ENCODE assay signal across 8 cellular contexts in the genomic region with DNA sequence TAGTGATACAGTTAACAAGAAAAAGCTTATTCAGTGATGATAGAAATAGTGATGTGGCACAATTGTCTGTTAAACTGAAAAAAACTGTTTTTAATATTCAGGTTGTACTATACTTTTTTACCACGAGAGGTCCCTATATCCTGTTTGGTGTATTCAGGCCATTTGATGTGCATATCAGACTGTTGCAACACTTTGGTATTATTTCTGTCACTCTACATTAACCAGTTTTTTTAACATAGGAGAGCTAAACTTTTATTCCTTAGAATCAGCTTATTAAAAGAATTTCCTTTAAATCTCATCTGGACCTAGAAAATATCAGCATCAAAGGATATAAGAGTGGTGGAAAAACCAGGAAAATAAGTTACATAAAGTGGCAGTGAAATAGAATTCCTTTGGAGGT. TPM values are rescaled to one million over a fixed set of nuclear protein-coding genes. Genes with fewer than 3 reads are reported as not detected.
A peak's percentile ranks its signal among the peaks of the same experiment; 100 is the strongest.
DNase-seq lines count a peak whose midpoint lies in the region; ATAC-seq and TF ChIP-seq lines count a peak whose summit lies in the region.

No MANE protein-coding gene starts in this region.

- peaks cover 6% of the 10 kb centered on the region in 2 donors for H3K36me3 Mint-ChIP-seq in CD4-positive, alpha-beta memory T cell
- no peaks in the 10 kb centered on the region for H3K36me3 Mint-ChIP-seq in activated CD4-positive, alpha-beta T cell treated with anti-CD3 and anti-CD28 coated beads, Interleukin-2, amount 10 ng/mL, durations not matched to agents 7 days and 5 days (ENCODE audit: low read depth)

- H3K36me3 ChIP-seq in CD4-positive, alpha-beta memory T cell (ENCODE audit: insufficient read depth, low read length), result no peaks in the 10 kb centered on the region
- H3K36me3 ChIP-seq in body of pancreas (replicated peaks in 1 of 2; ENCODE audit: insufficient read depth in 1 of 2, low read depth in 2 of 2) (no peaks in the 10 kb centered on the region), uterus (no peaks in the 10 kb centered on the region)

- peak; percentile 69 for ATAC-seq in body of pancreas
- ATAC-seq in GM21619 (IDR thresholded peaks at IDR 0.05; ENCODE audit: unreplicated experiment), result no peak

- CTCF ChIA-PET in CD4-positive, alpha-beta memory T cell (lab: Charles Lee; ENCODE audit: partially characterized antibody), result interaction anchor here (0.7 to 1.7 kb wide), 12 partner anchors 8 to 344 kb away, joined by 3 to 5 read pairs (median 4); partner anchors contain the start of gene NT5DC1
- CTCF ChIA-PET in activated CD4-positive, alpha-beta T cell treated with anti-CD3 and anti-CD28 coated beads, Interleukin-2, amount 10 ng/mL, durations not matched to agents 7 days and 5 days (lab: Charles Lee), result interaction anchor here (1.0 to 1.5 kb wide), 3 partner anchors 9 to 324 kb away, joined by 3 to 4 read pairs (median 3); no protein-coding TSS in a partner anchor

- intact Hi-C loops in CD4-positive, alpha-beta memory T cell (cut with micrococcal nuclease), result loop anchor here (2.0 to 5.0 kb wide), 2 partner anchors 65 to 316 kb away; no protein-coding TSS in a partner anchor
- intact Hi-C loops in body of pancreas (cut with DNase I) (no loop called here), uterus (cut with DNase I; ENCODE audit: low total_unique reads) (no loop called here)

- peaks cover 0 to 4% (median 2%) of the 10 kb centered on the region in 4 donors for H3K4me1 Mint-ChIP-seq in CD4-positive, alpha-beta memory T cell
- no peaks in the 10 kb centered on the region for H3K4me1 Mint-ChIP-seq in activated CD4-positive, alpha-beta T cell treated with anti-CD3 and anti-CD28 coated beads, Interleukin-2, amount 10 ng/mL, durations not matched to agents 7 days and 5 days

- no peaks in the 10 kb centered on the region for H3K4me1 ChIP-seq in CD4-positive, alpha-beta memory T cell (ENCODE audit: insufficient read depth, low read length)
- H3K4me1 ChIP-seq in body of pancreas, result no peaks in the 10 kb centered on the region
- H3K4me1 ChIP-seq in uterus, result no peaks in the 10 kb centered on the region

- H3K27me3 Mint-ChIP-seq in CD4-positive, alpha-beta memory T cell, result no peaks in the 10 kb centered on the region
- no peaks in the 10 kb centered on the region for H3K27me3 Mint-ChIP-seq in activated CD4-positive, alpha-beta T cell treated with anti-CD3 and anti-CD28 coated beads, Interleukin-2, amount 10 ng/mL, durations not matched to agents 7 days and 5 days

- DNase-seq in CD4-positive, alpha-beta memory T cell, result peak in 4 of 5 donors; percentile 35 to 51 (median 38)
- DNase-seq in GM20000 (ENCODE audit: low spot score) (peak; percentile 19), NCI-H2227 (lab: John Stamatoyannopoulos, UW; ENCODE audit: unreplicated experiment) (peak; percentile 36), body of pancreas (no peak), kidney glomerular epithelial cell (lab: John Stamatoyannopoulos, UW) (peak; percentile 9), uterus (no peak)
- DNase-seq in activated CD4-positive, alpha-beta T cell treated with anti-CD3 and anti-CD28 coated beads, Interleukin-2, amount 10 ng/mL, durations not matched to agents 7 days and 5 days, result no peak

- H3K4me3 Mint-ChIP-seq in CD4-positive, alpha-beta memory T cell, result no peak overlapping the region
- no peak overlapping the region for H3K4me3 Mint-ChIP-seq in activated CD4-positive, alpha-beta T cell treated with anti-CD3 and anti-CD28 coated beads, Interleukin-2, amount 10 ng/mL, durations not matched to agents 7 days and 5 days

- POLR2A ChIA-PET in CD4-positive, alpha-beta memory T cell (lab: Charles Lee; ENCODE audit: partially characterized antibody), result interaction anchor here (2.6 kb wide), 1 partner anchor 62 kb away, joined by 10 read pairs; the partner anchor contains the start of gene TSPYL1
- POLR2A ChIA-PET in activated CD4-positive, alpha-beta T cell treated with anti-CD3 and anti-CD28 coated beads, Interleukin-2, amount 10 ng/mL, durations not matched to agents 7 days and 5 days (lab: Charles Lee), result no interaction called here

- peaks cover 0 to 1% (median 0%) of the 10 kb centered on the region in 8 donors for H3K9me3 Mint-ChIP-seq in CD4-positive, alpha-beta memory T cell
- H3K9me3 Mint-ChIP-seq in activated CD4-positive, alpha-beta T cell treated with anti-CD3 and anti-CD28 coated beads, Interleukin-2, amount 10 ng/mL, durations not matched to agents 7 days and 5 days, result no peaks in the 10 kb centered on the region

- no peaks in the 10 kb centered on the region for H3K27me3 ChIP-seq in CD4-positive, alpha-beta memory T cell (ENCODE audit: insufficient read depth, low read length)
- H3K27me3 ChIP-seq in body of pancreas (no peaks in the 10 kb centered on the region), uterus (no peaks in the 10 kb centered on the region)

- H3K27ac ChIP-seq in CD4-positive, alpha-beta memory T cell (ENCODE audit: low read depth, low read length), result no peak overlapping the region
- H3K27ac ChIP-seq in body of pancreas (no peak overlapping the region), uterus (no peak overlapping the region)

- H3K9me3 ChIP-seq in CD4-positive, alpha-beta memory T cell (ENCODE audit: control insufficient read depth in 1 of 2, low read length in 2 of 2), result no peaks in the 10 kb centered on the region
- H3K9me3 ChIP-seq in body of pancreas (no peaks in the 10 kb centered on the region), uterus (no peaks in the 10 kb centered on the region)

- WGBS in body of pancreas, 2 donors, result 0% methylated on average over 1 of the region's 1 CpG

- peak overlapping the region in 3 of 7 donors; percentile 18 to 80 (median 68) for H3K27ac Mint-ChIP-seq in CD4-positive, alpha-beta memory T cell
- no peak overlapping the region for H3K27ac Mint-ChIP-seq in activated CD4-positive, alpha-beta T cell treated with anti-CD3 and anti-CD28 coated beads, Interleukin-2, amount 10 ng/mL, durations not matched to agents 7 days and 5 days

- H3K4me3 ChIP-seq in CD4-positive, alpha-beta memory T cell (ENCODE audit: low read length in 2 of 2), result no peak overlapping the region
- H3K4me3 ChIP-seq in body of pancreas, result no peak overlapping the region
- no peak overlapping the region for H3K4me3 ChIP-seq in uterus

- no peak for TF ChIP-seq POLR2A in body of pancreas (IDR thresholded peaks at IDR 0.05)
- TF ChIP-seq POLR2A in uterus (IDR thresholded peaks at IDR 0.05), result no peak

- no peak for TF ChIP-seq CTCF in GM20000 (IDR thresholded peaks at IDR 0.05; ENCODE audit: extremely low read depth, missing control alignments)
- peak; percentile 25 to 57 (median 50) for TF ChIP-seq CTCF in body of pancreas (IDR thresholded peaks at IDR 0.05)
- TF ChIP-seq CTCF in uterus (IDR thresholded peaks at IDR 0.05), result peak; percentile 28 to 50 (median 38)

RNA-seq across cellular contexts. Expression of gene TSPYL4, which starts 36.8 kb away (rescaled TPM):
- 10 to 100 TPM; 22.3 to 23.0 TPM for total RNA-seq in CD4-positive, alpha-beta memory T cell
- polyA plus RNA-seq in CD4-positive, alpha-beta memory T cell, result 10 to 100 TPM in 1 of 2 donors, 1 to 10 TPM in 1; 8.0 to 14.8 TPM
- total RNA-seq in body of pancreas, result 10 to 100 TPM in 1 of 2 donors, 1 to 10 TPM in 1; 8.6 to 12.7 TPM
- 10 to 100 TPM in 3 of 4 donors, 1 to 10 TPM in 1; 9.7 to 34.9 (median 25.3) TPM for total RNA-seq in uterus
- 10 to 100 TPM; 17.0 to 18.8 TPM for total RNA-seq in activated CD4-positive, alpha-beta T cell treated with anti-CD3 and anti-CD28 coated beads, Interleukin-2, amount 10 ng/mL, durations not matched to agents 7 days and 5 days

Comparison
In these comparisons a context has a peak if more than half of its experiments do, and no peak if none do; other contexts are left out.
1. DNase-seq: peak in CD4-positive, alpha-beta memory T cell (4 of 5), GM20000 (single experiment), NCI-H2227 (single experiment) and kidney glomerular epithelial cell (single experiment); none in body of pancreas (0 of 4), uterus (0 of 2) and activated CD4-positive, alpha-beta T cell treated with anti-CD3 and anti-CD28 coated beads, Interleukin-2, amount 10 ng/mL, durations not matched to agents 7 days and 5 days (single experiment).